In the genomic region with DNA sequence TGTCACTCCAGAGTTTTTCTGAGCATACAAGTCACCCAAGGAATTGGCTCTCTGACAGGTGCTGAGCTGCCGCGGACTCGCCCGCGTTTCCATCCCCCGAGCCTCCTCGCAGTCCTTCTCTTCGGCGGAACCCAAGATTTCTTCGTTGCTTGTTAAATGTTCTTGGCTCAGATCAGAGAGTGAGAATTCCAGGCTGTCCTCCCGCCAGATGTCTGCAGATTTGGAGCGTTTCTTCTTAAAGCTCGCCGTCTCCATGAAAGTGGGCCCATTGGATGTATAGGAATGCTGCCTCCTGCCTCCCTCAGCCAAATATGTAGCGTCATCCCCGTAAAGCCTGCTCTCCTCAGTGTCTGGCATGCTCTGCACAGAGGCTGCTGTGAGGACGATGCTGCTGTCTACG, we compare ENCODE assay signal across 15 cellular contexts.
"Had no signal": no experiment of that assay in that cellular context is flagged by ENCODE, and none has a peak within 500 bp of the region (broad histone marks: within the 10 kb centered on the region; RNA-seq: fewer than 3 reads in every experiment).

No MANE protein-coding gene starts in this region.

- H3K27ac ChIP-seq: body of pancreas, heart right ventricle, thyroid gland had no signal

- H3K27ac Mint-ChIP-seq: memory B cell; stimulated activated naive B cell treated with anti-CD40 and anti-IgM and Interleukin-4, amounts not matched to agents 10 μg/mL and 1 μg/mL and 100 μg/mL, for 72 hours; T-helper 1 cell treated with Interleukin-12 subunit alpha and Interleukin-12 subunit beta and Interleukin-4 antibody, amounts not matched to agents 30 μg/mL and 1 μg/mL, for 36 hours had no signal

- H3K4me3 ChIP-seq: body of pancreas, heart right ventricle, thyroid gland had no signal

- DNase-seq: activated CD4-positive, alpha-beta T cell treated with anti-CD3 and anti-CD28 coated beads, Interleukin-2, amount 50 U/mL, for 1 hour; activated CD8-positive, alpha-beta memory T cell treated with anti-CD3 and anti-CD28 coated beads, Interleukin-2, amount 50 U/mL, for 4 hours; activated effector memory CD4-positive, alpha-beta T cell treated with Interleukin-2 at 50 U/mL for 16 hours; activated naive CD4-positive, alpha-beta T cell treated with anti-CD3 and anti-CD28 coated beads, Interleukin-2, amount 50 U/mL, for 16 hours; activated T-cell treated with anti-CD3 and anti-CD28 coated beads, Interleukin-2, amount 50 U/mL, for 4 hours; amniotic stem cell; body of pancreas; heart right ventricle; naive thymus-derived CD8-positive, alpha-beta T cell; retina; stimulated activated naive B cell treated with anti-CD40 and anti-IgM and Interleukin-4, amounts not matched to agents 10 μg/mL and 1 μg/mL and 100 μg/mL, for 72 hours; thyroid gland had no signal

- H3K27me3 ChIP-seq: body of pancreas, thyroid gland had no signal

- ATAC-seq: activated CD4-positive, CD25-positive, alpha-beta regulatory T cell treated with anti-CD3 and anti-CD28 coated beads, Interleukin-2, amount 50 U/mL, for 24 hours; activated T-cell treated with anti-CD3 and anti-CD28 coated beads, Interleukin-2, amount 50 U/mL, for 4 hours; body of pancreas; naive thymus-derived CD8-positive, alpha-beta T cell; stimulated activated naive B cell treated with anti-CD40 and anti-IgM and Interleukin-4, amounts not matched to agents 10 μg/mL and 1 μg/mL and 100 μg/mL, for 72 hours had no signal

- H3K4me1 ChIP-seq: thyroid gland had no signal

- H3K9me3 ChIP-seq: body of pancreas, heart right ventricle, thyroid gland had no signal

- H3K4me3 Mint-ChIP-seq: activated T-cell treated with anti-CD3 and anti-CD28 coated beads, Interleukin-2, amount 50 U/mL, for 4 hours; memory B cell; stimulated activated naive B cell treated with anti-CD40 and anti-IgM and Interleukin-4, amounts not matched to agents 10 μg/mL and 1 μg/mL and 100 μg/mL, for 72 hours; T-helper 1 cell treated with Interleukin-12 subunit alpha and Interleukin-12 subunit beta and Interleukin-4 antibody, amounts not matched to agents 30 μg/mL and 1 μg/mL, for 36 hours had no signal

- H3K4me1 Mint-ChIP-seq: memory B cell had no signal

- H3K9me3 Mint-ChIP-seq: activated T-cell treated with anti-CD3 and anti-CD28 coated beads, Interleukin-2, amount 50 U/mL, for 4 hours had no signal

- H3K36me3 ChIP-seq: heart right ventricle, thyroid gland had no signal
